In genomic region chr7:35351466-35351865, GRCh38 we compare ENCODE assay signal across 4 cellular contexts.
"Had no signal": no experiment of that assay in that cellular context is flagged by ENCODE, and none has a peak within 500 bp of the region (broad histone marks: within the 10 kb centered on the region; RNA-seq: fewer than 3 reads in every experiment).

No MANE protein-coding gene starts in this region.

- ATAC-seq: GM23338 had no signal

- DNase-seq: H9, HCEC 1CT, IMR-90 had no signal

- H3K4me3 ChIP-seq: GM23338 had no signal
